14 cellular contexts compared by ENCODE assay signal in genomic region chr5:78641060-78641474, GRCh38. TPM values are rescaled to one million over a fixed set of nuclear protein-coding genes. Genes with fewer than 3 reads are reported as not detected.
DNase-seq lines count a peak whose midpoint lies in the region; ATAC-seq and TF ChIP-seq lines count a peak whose summit lies in the region.
"Had no signal": no experiment of that assay in that cellular context is flagged by ENCODE, and none has a peak within 500 bp of the region (broad histone marks: within the 10 kb centered on the region; RNA-seq: fewer than 3 reads in every experiment).

No MANE protein-coding gene starts in this region.

- ATAC-seq in GM21529 (IDR thresholded peaks at IDR 0.05; ENCODE audit: unreplicated experiment), result peak; percentile 17
- ATAC-seq: heart left ventricle, sciatic nerve had no signal

- H3F3A ChIP-seq in OCI-LY1 (ENCODE audit: insufficient read depth, low read length) (no peaks in the 10 kb centered on the region), MM.1S (ENCODE audit: insufficient read depth, low read length) (no peaks in the 10 kb centered on the region)

- H3K9me2 ChIP-seq in OCI-LY1 (ENCODE audit: low read depth, low read length) (no peaks in the 10 kb centered on the region), MM.1S (replicated peaks; ENCODE audit: insufficient read depth, low read length) (no peaks in the 10 kb centered on the region)

- H3K27ac ChIP-seq in BLaER1 treated with 17β-estradiol and CSF1 and Interleukin-3, amounts not matched to agents 10 nM and 100 nM, result no peak overlapping the region
- H3K27ac ChIP-seq in OCI-LY1 (ENCODE audit: low read depth, low read length, poor library complexity, severe bottlenecking) (peak overlapping the region; percentile 4), tibial artery (peak overlapping the region in 1 of 2 donors; percentile 18), MM.1S (ENCODE audit: low read length) (no peak overlapping the region)
- H3K27ac ChIP-seq: heart left ventricle had no signal

- H3K36me3 ChIP-seq in BLaER1 treated with 17β-estradiol and CSF1 and Interleukin-3, amounts not matched to agents 10 nM and 100 nM, result peaks cover 0 to 51% (median 0%) of the 10 kb centered on the region in 11 experiments; a peak in 4 of 22 replicates
- peaks cover 31% of the 10 kb centered on the region; the same call in 1 of the 2 replicates for H3K36me3 ChIP-seq in OCI-LY1 (ENCODE audit: insufficient read depth, low read length)
- H3K36me3 ChIP-seq in tibial artery, result no peaks in the 10 kb centered on the region
- no peaks in the 10 kb centered on the region for H3K36me3 ChIP-seq in MM.1S (replicated peaks; ENCODE audit: insufficient read depth, low read length)
- H3K36me3 ChIP-seq: heart left ventricle had no signal

- peak overlapping the region in 10 of 11 experiments; percentile 0 to 34 (median 26); a peak in 13 of 22 replicates for H3K4me2 ChIP-seq in BLaER1 treated with 17β-estradiol and CSF1 and Interleukin-3, amounts not matched to agents 10 nM and 100 nM
- H3K4me2 ChIP-seq in OCI-LY1 (ENCODE audit: low read length) (peak overlapping the region; percentile 19; the same call in 1 of the 2 replicates), MM.1S (ENCODE audit: low read depth, low read length) (no peak overlapping the region)

- intact Hi-C loops in tibial artery (cut with DNase I; ENCODE audit: low total_unique reads) (loop anchor here (10.0 kb wide), 1 partner anchor 164 kb away; no protein-coding TSS in a partner anchor), lower leg skin (cut with DNase I; ENCODE audit: low total_unique reads) (no loop called here)

- DNase-seq in kidney tubule cell (ENCODE audit: low spot score) (peak; percentile 67), tibial artery (no peak), lower leg skin (ENCODE audit: low spot score in 2 of 2) (no peak), NOMO-1 treated with DMSO at 0.1 percent for 48 hours (lab: John Stamatoyannopoulos, UW; ENCODE audit: unreplicated experiment) (no peak), MM.1S (no peak)
- DNase-seq: activated CD4-positive, alpha-beta T cell treated with anti-CD3 and anti-CD28 coated beads for 4 hours; cortex of kidney; heart left ventricle; mesendoderm; NCI-H510A treated with DMSO at 0.1 percent for 48 hours had no signal

- H2AFZ ChIP-seq in OCI-LY1 (ENCODE audit: low read length) (no peak overlapping the region), MM.1S (ENCODE audit: low read length) (no peak overlapping the region)

- TF ChIP-seq CTCF in OCI-LY1 (IDR thresholded peaks at IDR 0.05; ENCODE audit: low read length) (no peak), tibial artery (IDR thresholded peaks at IDR 0.05) (no peak), lower leg skin (IDR thresholded peaks at IDR 0.05) (no peak), MM.1S (IDR thresholded peaks at IDR 0.05; ENCODE audit: low read length) (no peak)

- peaks cover 5 to 54% (median 7%) of the 10 kb centered on the region in 10 experiments; a peak in 12 of 20 replicates for H3K4me1 ChIP-seq in BLaER1 treated with 17β-estradiol and CSF1 and Interleukin-3, amounts not matched to agents 10 nM and 100 nM
- peaks cover 63% of the 10 kb centered on the region for H3K4me1 ChIP-seq in OCI-LY1 (ENCODE audit: insufficient read depth, low read length, severe bottlenecking)
- H3K4me1 ChIP-seq in tibial artery, result peaks cover 0 to 91% (median 58%) of the 10 kb centered on the region in 4 donors
- H3K4me1 ChIP-seq in MM.1S (ENCODE audit: low read length), result peaks cover 5% of the 10 kb centered on the region; the same call in 1 of the 2 replicates

- H3K9me3 ChIP-seq in BLaER1 treated with 17β-estradiol and CSF1 and Interleukin-3, amounts not matched to agents 10 nM and 100 nM (replicated peaks in 1 of 11), result no peaks in the 10 kb centered on the region
- H3K9me3 ChIP-seq in OCI-LY1 (ENCODE audit: low read length) (no peaks in the 10 kb centered on the region), tibial artery (no peaks in the 10 kb centered on the region), MM.1S (replicated peaks; ENCODE audit: insufficient read depth, low read length) (no peaks in the 10 kb centered on the region)
- H3K9me3 ChIP-seq: heart left ventricle had no signal

- H3K9ac ChIP-seq in BLaER1 treated with 17β-estradiol and CSF1 and Interleukin-3, amounts not matched to agents 10 nM and 100 nM, result no peak overlapping the region
- no peak overlapping the region for H3K9ac ChIP-seq in OCI-LY1 (ENCODE audit: low read length)
- H3K9ac ChIP-seq in MM.1S (ENCODE audit: low read length), result no peak overlapping the region

- H3K27me3 ChIP-seq in BLaER1 treated with 17β-estradiol and CSF1 and Interleukin-3, amounts not matched to agents 10 nM and 100 nM, result peaks cover 3 to 7% (median 5%) of the 10 kb centered on the region in 11 experiments; a peak in 21 of 22 replicates
- no peaks in the 10 kb centered on the region for H3K27me3 ChIP-seq in OCI-LY1 (ENCODE audit: insufficient read depth, low read length)
- no peaks in the 10 kb centered on the region for H3K27me3 ChIP-seq in tibial artery
- no peaks in the 10 kb centered on the region for H3K27me3 ChIP-seq in MM.1S (replicated peaks; ENCODE audit: insufficient read depth, low read length)
- H3K27me3 ChIP-seq: heart left ventricle had no signal

- TF ChIP-seq POLR2A in lower leg skin (IDR thresholded peaks at IDR 0.05), result no peak

- peaks cover 0 to 47% (median 0%) of the 10 kb centered on the region in 11 experiments; a peak in 5 of 22 replicates for H4K20me1 ChIP-seq in BLaER1 treated with 17β-estradiol and CSF1 and Interleukin-3, amounts not matched to agents 10 nM and 100 nM
- H4K20me1 ChIP-seq in OCI-LY1 (ENCODE audit: insufficient read depth, low read length), result no peaks in the 10 kb centered on the region
- H4K20me1 ChIP-seq in MM.1S (ENCODE audit: insufficient read depth, low read length), result no peaks in the 10 kb centered on the region

- 84 to 87% methylated on average over 2 of the region's 2 CpGs for whole genome bisulfite sequencing in lower leg skin, 2 donors

- H3K79me2 ChIP-seq in OCI-LY1 (ENCODE audit: insufficient read depth, low read length) (peaks cover 61% of the 10 kb centered on the region), MM.1S (ENCODE audit: low read length) (no peaks in the 10 kb centered on the region)

- H3K4me3 ChIP-seq in BLaER1 treated with 17β-estradiol and CSF1 and Interleukin-3, amounts not matched to agents 10 nM and 100 nM, result no peak overlapping the region
- H3K4me3 ChIP-seq in OCI-LY1 (ENCODE audit: low read depth, low read length, poor library complexity, severe bottlenecking) (no peak overlapping the region), tibial artery (no peak overlapping the region), lower leg skin (ENCODE audit: low read depth, poor library complexity, severe bottlenecking) (no peak overlapping the region), MM.1S (ENCODE audit: low read length) (no peak overlapping the region)
- H3K4me3 ChIP-seq: heart left ventricle had no signal

RNA-seq across cellular contexts. Expression of gene LHFPL2, which starts 7.5 kb away (rescaled TPM):
- total RNA-seq in lower leg skin, result 10 to 100 TPM in 2 of 4 donors, 1 to 10 TPM in 2; 7.3 to 11.1 (median 9.6) TPM
